1 cellular context compared by ENCODE assay signal in genomic region chr15:41928100-41928499, GRCh38.
TF ChIP-seq lines count a peak whose summit lies in the region.

No MANE protein-coding gene starts in this region.

TF ChIP-seq in GM23338, 12 proteins besides CTCF, POLR2A, EP300 and RAD21 (continued from another document):
- no peak for TF ChIP-seq ZNF462 (CRISPR knock-in tag; IDR thresholded peaks at IDR 0.05)
